In the genomic region with DNA sequence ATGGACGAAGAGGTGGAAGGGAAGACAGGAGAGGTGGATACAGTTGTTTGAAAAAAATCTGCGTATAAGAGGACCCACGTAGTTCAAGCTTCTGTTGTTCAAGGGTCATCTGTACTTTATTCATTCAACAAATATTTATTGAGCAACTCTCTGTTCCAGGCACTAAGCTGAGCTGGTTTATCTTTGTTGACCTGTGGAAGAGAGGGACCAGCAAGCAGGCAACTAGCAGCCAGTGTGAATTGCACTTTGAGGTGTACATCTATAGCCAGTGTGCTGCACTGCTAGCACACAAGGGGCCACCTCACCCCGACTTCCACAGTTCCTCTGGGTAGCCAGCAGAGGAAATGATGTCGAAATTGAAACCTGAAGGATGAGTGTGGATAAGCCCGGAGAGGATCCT, we compare ENCODE assay signal across 25 cellular contexts.
DNase-seq lines count a peak whose midpoint lies in the region; ATAC-seq, FAIRE-seq and TF ChIP-seq lines count a peak whose summit lies in the region.
"Had no signal": no experiment of that assay in that cellular context is flagged by ENCODE, and none has a peak within 500 bp of the region (broad histone marks: within the 10 kb centered on the region; RNA-seq: fewer than 3 reads in every experiment).

No MANE protein-coding gene starts in this region.

- peak overlapping the region; percentile 86 to 97 for H3K27ac ChIP-seq in A549
- H3K27ac ChIP-seq in Peyer's patch: peak overlapping the region in 3 of 4 donors; percentile 66 to 85 (median 82)
- no peak overlapping the region for H3K27ac ChIP-seq in trophoblast cell (ENCODE audit: low read depth, low read length)
- H3K27ac ChIP-seq: SJCRH30, vagina had no signal

- peak overlapping the region; percentile 58 for H2BK12ac ChIP-seq in trophoblast cell (ENCODE audit: low read length)

- no peaks in the 10 kb centered on the region for H3K9me3 ChIP-seq in A549
- no peaks in the 10 kb centered on the region for H3K9me3 ChIP-seq in Peyer's patch
- peaks cover 1% of the 10 kb centered on the region for H3K9me3 ChIP-seq in trophoblast cell (ENCODE audit: insufficient read depth, low read depth, low read length)
- H3K9me3 ChIP-seq: SJCRH30, vagina had no signal

- H3K27ac Mint-ChIP-seq in activated T-helper 2 cell treated with anti-CD3 and anti-CD28 coated beads, Interferon-gamma antibody, Interleukin-2, Interleukin-4, amounts not matched to agents 10 μg/mL and 5 μg/mL and 100 μg/mL, durations not matched to agents 14 hours and 24 hours and 36 hours: no peak overlapping the region
- H3K27ac Mint-ChIP-seq: activated CD4-positive, alpha-beta T cell treated with anti-CD3 and anti-CD28 coated beads, Interleukin-2, amount 10 ng/mL, durations not matched to agents 7 days and 5 days; activated T-cell treated with anti-CD3 and anti-CD28 coated beads, Interleukin-2, amount 50 U/mL, for 24 hours; B cell; CD8-positive, alpha-beta memory T cell; stimulated activated memory B cell treated with anti-CD40 and anti-IgM and Interleukin-4, amounts not matched to agents 10 μg/mL and 1 μg/mL and 100 μg/mL, for 72 hours had no signal

- TF ChIP-seq RAD21 in A549 (conservative IDR thresholded peaks at IDR 0.05 in 1 of 2, IDR thresholded peaks at IDR 0.05 in 1 of 2): no peak

- peaks cover 14% of the 10 kb centered on the region for H3K27me3 Mint-ChIP-seq in activated T-helper 2 cell treated with anti-CD3 and anti-CD28 coated beads, Interferon-gamma antibody, Interleukin-2, Interleukin-4, amounts not matched to agents 10 μg/mL and 5 μg/mL and 100 μg/mL, durations not matched to agents 14 hours and 24 hours and 36 hours (ENCODE audit: low read depth)
- H3K27me3 Mint-ChIP-seq: stimulated activated memory B cell treated with anti-CD40 and anti-IgM and Interleukin-4, amounts not matched to agents 10 μg/mL and 1 μg/mL and 100 μg/mL, for 72 hours had no signal

- H3K14ac ChIP-seq in trophoblast cell (ENCODE audit: low read length): no peak overlapping the region

- peak overlapping the region; percentile 40 for H4K8ac ChIP-seq in trophoblast cell (ENCODE audit: low read depth, low read length)

- no peak overlapping the region for H3K9ac ChIP-seq in trophoblast cell (ENCODE audit: low read length)

- intact Hi-C loops in activated T-helper 2 cell treated with anti-CD3 and anti-CD28 coated beads, Interferon-gamma antibody, Interleukin-2, Interleukin-4, amounts not matched to agents 10 μg/mL and 5 μg/mL and 100 μg/mL, durations not matched to agents 14 hours and 24 hours and 36 hours (cut with micrococcal nuclease): no loop called here
- intact Hi-C loops in posterior vena cava (cut with DNase I): no loop called here

- TF ChIP-seq POLR2A in A549 (IDR thresholded peaks at IDR 0.05; ENCODE audit: low read length): no peak
- TF ChIP-seq POLR2A in Peyer's patch (IDR thresholded peaks at IDR 0.05): peak in 1 of 2 donors; percentile 46

- no peak overlapping the region for H2AFZ ChIP-seq in trophoblast cell (ENCODE audit: insufficient read depth, low read length, poor library complexity)

- no peak overlapping the region for H2BK5ac ChIP-seq in trophoblast cell (ENCODE audit: low read depth, low read length, poor library complexity)

- peak overlapping the region; percentile 19 for H3K23ac ChIP-seq in trophoblast cell (ENCODE audit: low read length)

- H3K4me2 ChIP-seq in A549 (peak overlapping the region; percentile 86), trophoblast cell (ENCODE audit: low read length) (no peak overlapping the region)

- no peaks in the 10 kb centered on the region for H3K4me1 Mint-ChIP-seq in activated T-helper 2 cell treated with anti-CD3 and anti-CD28 coated beads, Interferon-gamma antibody, Interleukin-2, Interleukin-4, amounts not matched to agents 10 μg/mL and 5 μg/mL and 100 μg/mL, durations not matched to agents 14 hours and 24 hours and 36 hours (ENCODE audit: low read depth)
- H3K4me1 Mint-ChIP-seq: activated CD4-positive, alpha-beta T cell treated with anti-CD3 and anti-CD28 coated beads, Interleukin-2, amount 10 ng/mL, durations not matched to agents 7 days and 5 days; B cell; CD8-positive, alpha-beta memory T cell; stimulated activated memory B cell treated with anti-CD40 and anti-IgM and Interleukin-4, amounts not matched to agents 10 μg/mL and 1 μg/mL and 100 μg/mL, for 72 hours had no signal

- no peak for TF ChIP-seq CTCF in A549 (IDR thresholded peaks at IDR 0.05)
- no peak for TF ChIP-seq CTCF in Peyer's patch (IDR thresholded peaks at IDR 0.05)
- no peak for TF ChIP-seq CTCF in fibroblast of villous mesenchyme (IDR thresholded peaks at IDR 0.05; ENCODE audit: insufficient read depth, low read depth, low read length)

- WGBS in A549 (ENCODE audit: missing lambda C conversion rate): 28% methylated on average over 6 of the region's 6 CpGs
- no CpG with 5 or more reads among the region's 6 CpGs for WGBS in trophoblast cell (ENCODE audit: extremely low coverage, insufficient coverage, insufficient read length)

- no peaks in the 10 kb centered on the region for H3K36me3 Mint-ChIP-seq in activated T-helper 2 cell treated with anti-CD3 and anti-CD28 coated beads, Interferon-gamma antibody, Interleukin-2, Interleukin-4, amounts not matched to agents 10 μg/mL and 5 μg/mL and 100 μg/mL, durations not matched to agents 14 hours and 24 hours and 36 hours (ENCODE audit: low read depth)
- H3K36me3 Mint-ChIP-seq: CD8-positive, alpha-beta memory T cell; stimulated activated memory B cell treated with anti-CD40 and anti-IgM and Interleukin-4, amounts not matched to agents 10 μg/mL and 1 μg/mL and 100 μg/mL, for 72 hours had no signal

- H3K79me2 ChIP-seq in trophoblast cell (ENCODE audit: control insufficient read depth, insufficient read depth, low read length, poor library complexity): peaks cover 3% of the 10 kb centered on the region

- peak overlapping the region; percentile 91 for H3K4ac ChIP-seq in trophoblast cell (ENCODE audit: low read depth, low read length)

- H3K36me3 ChIP-seq in Peyer's patch: peaks cover 0 to 12% (median 0%) of the 10 kb centered on the region in 3 donors
- peaks cover 10 to 16% of the 10 kb centered on the region in 2 experiments for H3K36me3 ChIP-seq in trophoblast cell (ENCODE audit: control insufficient read depth in 1 of 2, insufficient read depth in 2 of 2, low read length in 2 of 2)
- H3K36me3 ChIP-seq: vagina had no signal

- peaks cover 19% of the 10 kb centered on the region for H3K79me1 ChIP-seq in trophoblast cell (ENCODE audit: low read length)

- peak overlapping the region; percentile 81 for H3K18ac ChIP-seq in trophoblast cell (ENCODE audit: low read length)

- H3K4me3 ChIP-seq in A549 (no peak overlapping the region), Peyer's patch (no peak overlapping the region), fibroblast of villous mesenchyme (ENCODE audit: low read depth, low read length) (no peak overlapping the region), trophoblast cell (ENCODE audit: low read depth, low read length) (no peak overlapping the region)
- H3K4me3 ChIP-seq: lung, SJCRH30, vagina had no signal

- CTCF ChIA-PET in A549 (lab: Yijun Ruan, JAX): no interaction called here

- H3K4me3 Mint-ChIP-seq in activated T-helper 2 cell treated with anti-CD3 and anti-CD28 coated beads, Interferon-gamma antibody, Interleukin-2, Interleukin-4, amounts not matched to agents 10 μg/mL and 5 μg/mL and 100 μg/mL, durations not matched to agents 14 hours and 24 hours and 36 hours (ENCODE audit: low read depth): no peak overlapping the region
- H3K4me3 Mint-ChIP-seq: activated CD4-positive, alpha-beta T cell treated with anti-CD3 and anti-CD28 coated beads, Interleukin-2, amount 10 ng/mL, durations not matched to agents 7 days and 5 days; activated T-cell treated with anti-CD3 and anti-CD28 coated beads, Interleukin-2, amount 50 U/mL, for 24 hours; B cell; CD8-positive, alpha-beta memory T cell; stimulated activated memory B cell treated with anti-CD40 and anti-IgM and Interleukin-4, amounts not matched to agents 10 μg/mL and 1 μg/mL and 100 μg/mL, for 72 hours had no signal

- no peak for FAIRE-seq in A549 (lab: Jason Lieb, UNC)
- FAIRE-seq: A204.1, kidney had no signal

- POLR2A ChIA-PET in A549 (lab: Yijun Ruan, JAX): no interaction called here

- no peak overlapping the region for H4K12ac ChIP-seq in trophoblast cell (ENCODE audit: low read depth, low read length)

- ATAC-seq in A549: peak in 1 of 2 experiments; percentile 27; a peak in 3 of 6 replicates
- ATAC-seq: Panc1; sciatic nerve; stimulated activated memory B cell treated with anti-CD40 and anti-IgM and Interleukin-4, amounts not matched to agents 10 μg/mL and 1 μg/mL and 100 μg/mL, for 72 hours had no signal

- no peak overlapping the region for H2AK5ac ChIP-seq in trophoblast cell (ENCODE audit: low read length)

- peaks cover 70% of the 10 kb centered on the region for H3K4me1 ChIP-seq in A549
- peaks cover 0 to 58% (median 0%) of the 10 kb centered on the region in 4 donors for H3K4me1 ChIP-seq in Peyer's patch
- peaks cover 19 to 24% of the 10 kb centered on the region in 2 experiments for H3K4me1 ChIP-seq in trophoblast cell (ENCODE audit: control insufficient read depth in 1 of 2, insufficient read depth in 2 of 2, low read length in 2 of 2)

- DNase-seq in A549 (ENCODE audit: low read depth in 1 of 2, low spot score in 1 of 2) (peak in 1 of 2 experiments; percentile 53), Peyer's patch (no peak), fibroblast of villous mesenchyme (ENCODE audit: low read depth) (peak; percentile 64), trophoblast cell (peak; percentile 49 to 83), H4 (ENCODE audit: low spot score) (no peak), kidney tubule cell (ENCODE audit: low spot score) (no peak), posterior vena cava (ENCODE audit: low spot score) (no peak)
- no peak for DNase-seq in activated T-helper 2 cell treated with anti-CD3 and anti-CD28 coated beads, Interferon-gamma antibody, Interleukin-2, Interleukin-4, amounts not matched to agents 10 μg/mL and 5 μg/mL and 100 μg/mL, durations not matched to agents 14 hours and 24 hours and 36 hours (ENCODE audit: low spot score)
- DNase-seq: activated CD4-positive, alpha-beta T cell treated with anti-CD3 and anti-CD28 coated beads, Interleukin-2, amount 10 ng/mL, durations not matched to agents 7 days and 5 days; activated gamma-delta T cell treated with Interleukin-2 at 50 U/mL for 16 hours; activated T-cell treated with anti-CD3 and anti-CD28 coated beads, Interleukin-2, amount 50 U/mL, for 24 hours; CD8-positive, alpha-beta memory T cell; GDM1; kidney; NCI-H510A treated with DMSO at 0.1 percent for 48 hours; SJCRH30; stimulated activated CD4-positive, alpha-beta T cell treated with anti-CD3 and anti-CD28 coated beads, Interleukin-4, amount 100 ng/mL, for 4 hours; T1000 had no signal

- H4K91ac ChIP-seq in trophoblast cell (ENCODE audit: low read depth, low read length): no peak overlapping the region

- H3K27me3 ChIP-seq in Peyer's patch (no peaks in the 10 kb centered on the region), trophoblast cell (ENCODE audit: insufficient read depth, low read length) (no peaks in the 10 kb centered on the region)
- H3K27me3 ChIP-seq: SJCRH30, vagina had no signal

- no peak overlapping the region for H2BK120ac ChIP-seq in trophoblast cell (ENCODE audit: insufficient read depth, low read length, poor library complexity)

- no peak for TF ChIP-seq EP300 in A549 (IDR thresholded peaks at IDR 0.05)

- H3K9me3 Mint-ChIP-seq in activated T-helper 2 cell treated with anti-CD3 and anti-CD28 coated beads, Interferon-gamma antibody, Interleukin-2, Interleukin-4, amounts not matched to agents 10 μg/mL and 5 μg/mL and 100 μg/mL, durations not matched to agents 14 hours and 24 hours and 36 hours: no peaks in the 10 kb centered on the region
- H3K9me3 Mint-ChIP-seq: activated CD4-positive, alpha-beta T cell treated with anti-CD3 and anti-CD28 coated beads, Interleukin-2, amount 10 ng/mL, durations not matched to agents 7 days and 5 days; activated T-cell treated with anti-CD3 and anti-CD28 coated beads, Interleukin-2, amount 50 U/mL, for 24 hours; stimulated activated memory B cell treated with anti-CD40 and anti-IgM and Interleukin-4, amounts not matched to agents 10 μg/mL and 1 μg/mL and 100 μg/mL, for 72 hours had no signal

Comparison
In these comparisons a context has a peak if more than half of its experiments do, and no peak if none do; other contexts are left out.
1. DNase-seq: peak in fibroblast of villous mesenchyme (single experiment) and trophoblast cell (2 of 2); none in Peyer's patch (0 of 3), H4 (single experiment), activated T-helper 2 cell treated with anti-CD3 and anti-CD28 coated beads, Interferon-gamma antibody, Interleukin-2, Interleukin-4, amounts not matched to agents 10 μg/mL and 5 μg/mL and 100 μg/mL, durations not matched to agents 14 hours and 24 hours and 36 hours (single experiment), kidney tubule cell (single experiment) and posterior vena cava (single experiment).